14 cellular contexts compared by ENCODE assay signal in the genomic region with DNA sequence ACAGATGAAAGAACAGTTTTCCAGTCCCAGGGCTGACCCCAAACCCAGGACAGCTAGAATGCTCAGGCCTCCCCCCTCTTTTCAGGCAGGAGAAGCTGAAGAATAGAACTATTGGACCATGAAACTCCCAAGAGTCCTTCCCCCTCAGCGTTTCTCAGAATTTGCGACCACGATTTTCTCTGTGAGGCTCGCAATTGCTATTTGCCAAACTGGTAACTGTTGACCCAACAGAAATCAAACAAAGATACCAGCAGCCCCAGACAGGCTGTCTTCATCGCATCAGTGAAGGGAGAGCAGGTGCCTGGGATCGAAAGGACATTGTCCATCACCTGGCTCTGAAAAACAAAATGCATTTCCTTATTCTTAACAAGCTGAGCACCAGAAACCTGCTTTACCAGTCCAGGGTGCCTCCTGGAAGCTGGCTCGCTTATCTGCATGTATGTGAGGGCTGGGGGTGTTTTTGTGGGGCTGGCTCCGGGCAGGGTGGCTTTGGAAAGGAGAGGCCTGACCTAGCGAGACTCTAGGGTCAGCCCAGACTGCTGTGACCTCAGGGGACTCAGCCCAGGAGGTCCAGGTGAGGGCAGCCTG. TPM values are rescaled to one million over a fixed set of nuclear protein-coding genes. Genes with fewer than 3 reads are reported as not detected.
DNase-seq lines count a peak whose midpoint lies in the region; ATAC-seq and TF ChIP-seq lines count a peak whose summit lies in the region.
"Had no signal": no experiment of that assay in that cellular context is flagged by ENCODE, and none has a peak within 500 bp of the region (broad histone marks: within the 10 kb centered on the region; RNA-seq: fewer than 3 reads in every experiment).

No MANE protein-coding gene starts in this region.

- no peak for ATAC-seq in HG02642 (IDR thresholded peaks at IDR 0.05; ENCODE audit: poor library complexity, unreplicated experiment)
- ATAC-seq in activated CD4-positive, CD25-positive, alpha-beta regulatory T cell treated with anti-CD3 and anti-CD28 coated beads, Interleukin-2, amount 50 U/mL, for 24 hours = no peak
- ATAC-seq: CD8-positive, alpha-beta T cell had no signal

- H3K27me3 Mint-ChIP-seq in glutamatergic neuron (ENCODE audit: unreplicated experiment) = peaks cover 5% of the 10 kb centered on the region
- H3K27me3 Mint-ChIP-seq in progenitor cell of endocrine pancreas = no peaks in the 10 kb centered on the region

- TF ChIP-seq CTCF in glutamatergic neuron (IDR thresholded peaks at IDR 0.05; ENCODE audit: partially characterized antibody, unreplicated experiment) = no peak
- TF ChIP-seq CTCF in progenitor cell of endocrine pancreas (IDR thresholded peaks at IDR 0.05; ENCODE audit: unreplicated experiment) = no peak

- DNase-seq in ELF-1 (ENCODE audit: low read depth, low spot score) = peak; percentile 80
- peak; percentile 84 for DNase-seq in NCI-H748 (lab: John Stamatoyannopoulos, UW; ENCODE audit: unreplicated experiment)
- DNase-seq in glutamatergic neuron = no peak
- DNase-seq in progenitor cell of endocrine pancreas (ENCODE audit: low spot score, unreplicated experiment) = peak; percentile 55
- DNase-seq in NCI-H2107 treated with DMSO at 0.1 percent for 48 hours (lab: John Stamatoyannopoulos, UW; ENCODE audit: unreplicated experiment) = no peak
- DNase-seq in cardiac septum (ENCODE audit: low spot score) = no peak
- DNase-seq: activated naive CD4-positive, alpha-beta T cell treated with anti-CD3 and anti-CD28 coated beads for 36 hours; CD8-positive, alpha-beta T cell; effector memory CD4-positive, alpha-beta T cell; GOT3; kidney glomerular epithelial cell; NK-92 treated with Interleukin-12 subunit alpha and Interleukin-12 subunit beta, amount 100 ng/mL, for 24 hours had no signal

- peaks cover 12% of the 10 kb centered on the region for H3K4me1 Mint-ChIP-seq in glutamatergic neuron (ENCODE audit: low read depth, unreplicated experiment)
- H3K4me1 Mint-ChIP-seq in progenitor cell of endocrine pancreas (ENCODE audit: low read depth) = peaks cover 63% of the 10 kb centered on the region

- H3K4me3 Mint-ChIP-seq in glutamatergic neuron (ENCODE audit: unreplicated experiment) (no peak overlapping the region), progenitor cell of endocrine pancreas (ENCODE audit: low read depth) (peak overlapping the region; percentile 51)
- H3K4me3 Mint-ChIP-seq: activated naive CD4-positive, alpha-beta T cell treated with anti-CD3 and anti-CD28 coated beads for 36 hours; CD8-positive, alpha-beta T cell had no signal

- H3K9me3 Mint-ChIP-seq in glutamatergic neuron (ENCODE audit: unreplicated experiment) (no peaks in the 10 kb centered on the region), progenitor cell of endocrine pancreas (ENCODE audit: low read depth) (no peaks in the 10 kb centered on the region)
- H3K9me3 Mint-ChIP-seq: activated naive CD4-positive, alpha-beta T cell treated with anti-CD3 and anti-CD28 coated beads for 36 hours; CD8-positive, alpha-beta T cell had no signal

- H3K27ac Mint-ChIP-seq in glutamatergic neuron (ENCODE audit: unreplicated experiment) (peak overlapping the region; percentile 18), progenitor cell of endocrine pancreas (peak overlapping the region; percentile 99)
- H3K27ac Mint-ChIP-seq: activated naive CD4-positive, alpha-beta T cell treated with anti-CD3 and anti-CD28 coated beads for 36 hours; CD8-positive, alpha-beta T cell had no signal

- intact Hi-C loops in cardiac septum (cut with DNase I) = no loop called here

- H3K36me3 Mint-ChIP-seq in glutamatergic neuron (ENCODE audit: unreplicated experiment) (no peaks in the 10 kb centered on the region), progenitor cell of endocrine pancreas (ENCODE audit: insufficient read depth) (no peaks in the 10 kb centered on the region)
- H3K36me3 Mint-ChIP-seq: CD8-positive, alpha-beta T cell had no signal

RNA-seq across cellular contexts. Expression of gene WWC1, which starts 24.6 kb away (rescaled TPM):
- total RNA-seq in glutamatergic neuron (ENCODE audit: unreplicated experiment) (1.5 TPM), progenitor cell of endocrine pancreas (62.3 and 70.3 TPM in 2 replicates), cardiac septum (0.51 TPM)
- total RNA-seq: CD8-positive, alpha-beta T cell had no signal

Comparison
In these comparisons a context has a peak if more than half of its experiments do, and no peak if none do; other contexts are left out.
1. DNase-seq: peak in ELF-1 (single experiment), NCI-H748 (single experiment) and progenitor cell of endocrine pancreas (single experiment); none in glutamatergic neuron (single experiment), NCI-H2107 treated with DMSO at 0.1 percent for 48 hours (single experiment) and cardiac septum (single experiment).
2. RNA of gene WWC1, which starts 24.6 kb away (total RNA-seq): 62.3 to 70.3 TPM in progenitor cell of endocrine pancreas; 1.5 TPM in glutamatergic neuron (single experiment) and 0.51 TPM in cardiac septum (single experiment); every median in the first group is over 10 times any median in the second.